8 cellular contexts compared by ENCODE assay signal in genomic region chr20:544153-544725, GRCh38. TPM values are rescaled to one million over a fixed set of nuclear protein-coding genes. Genes with fewer than 3 reads are reported as not detected.
DNase-seq lines count a peak whose midpoint lies in the region; ATAC-seq and TF ChIP-seq lines count a peak whose summit lies in the region.

No MANE protein-coding gene starts in this region.

- H3K4me3 ChIP-seq in WERI-Rb-1 (ENCODE audit: low read depth, low read length) (peak overlapping the region; percentile 95), sigmoid colon (peak overlapping the region in 3 of 4 donors; percentile 96 to 99 (median 97))

- no peak for DNase-seq in WERI-Rb-1
- no peak for DNase-seq in foreskin keratinocyte
- no peak for DNase-seq in sigmoid colon
- no peak for DNase-seq in NCI-H2227 (lab: John Stamatoyannopoulos, UW; ENCODE audit: unreplicated experiment)
- DNase-seq in mesenteric fat pad (ENCODE audit: low spot score) = no peak

- H3K27ac ChIP-seq in WERI-Rb-1 (peak overlapping the region; percentile 98), foreskin keratinocyte (peak overlapping the region; percentile 87), sigmoid colon (peak overlapping the region; percentile 84 to 94 (median 92))

- intact Hi-C loops in sigmoid colon (cut with DNase I) = loop anchor here (5.0 kb wide), 4 partner anchors 82 to 923 kb away; partner anchors contain the start of genes NRSN2, NSFL1C, SRXN1 and TBC1D20

- no peaks in the 10 kb centered on the region for H3K9me3 ChIP-seq in WERI-Rb-1 (ENCODE audit: severe bottlenecking)
- H3K9me3 ChIP-seq in sigmoid colon = no peaks in the 10 kb centered on the region

- ATAC-seq in GM21717 (IDR thresholded peaks at IDR 0.05; ENCODE audit: unreplicated experiment) (peak; percentile 3), foreskin keratinocyte (no peak), HG02642 (IDR thresholded peaks at IDR 0.05; ENCODE audit: poor library complexity, unreplicated experiment) (no peak), GM18870 (IDR thresholded peaks at IDR 0.05; ENCODE audit: unreplicated experiment) (no peak)

- TF ChIP-seq POLR2A in sigmoid colon (IDR thresholded peaks at IDR 0.05) = no peak

- no peak for TF ChIP-seq EP300 in sigmoid colon (IDR thresholded peaks at IDR 0.05)

- H3K36me3 ChIP-seq in WERI-Rb-1 = peaks cover 6% of the 10 kb centered on the region; the same call in 1 of the 2 replicates
- H3K36me3 ChIP-seq in sigmoid colon = no peaks in the 10 kb centered on the region

- no peaks in the 10 kb centered on the region for H3K27me3 ChIP-seq in WERI-Rb-1 (ENCODE audit: insufficient read depth, low read depth, severe bottlenecking)
- H3K27me3 ChIP-seq in foreskin keratinocyte = peaks cover 3% of the 10 kb centered on the region
- no peaks in the 10 kb centered on the region for H3K27me3 ChIP-seq in sigmoid colon

- 73 to 75% methylated on average over 6 of the region's 6 CpGs for WGBS in sigmoid colon, 2 donors

- no peak for TF ChIP-seq CTCF in WERI-Rb-1 (IDR thresholded peaks at IDR 0.05; ENCODE audit: low read depth, low read length)
- no peak for TF ChIP-seq CTCF in foreskin keratinocyte (conservative IDR thresholded peaks at IDR 0.05)
- TF ChIP-seq CTCF in sigmoid colon (IDR thresholded peaks at IDR 0.05) = no peak

- H3K4me1 ChIP-seq in foreskin keratinocyte = peaks cover 7% of the 10 kb centered on the region
- peaks cover 0 to 33% (median 19%) of the 10 kb centered on the region in 4 donors for H3K4me1 ChIP-seq in sigmoid colon

RNA-seq across cellular contexts. Expression of gene CSNK2A1, which starts 0.6 kb away (rescaled TPM):
- total RNA-seq in foreskin keratinocyte = 121 and 125 TPM in 2 replicates
- polyA plus RNA-seq in foreskin keratinocyte = 52.7 and 57.8 TPM in 2 replicates
- 10 to 100 TPM; 51.5 to 77.1 (median 65.9) TPM for total RNA-seq in sigmoid colon
- 10 to 100 TPM; 33.0 to 44.0 (median 40.5) TPM for polyA plus RNA-seq in sigmoid colon
- total RNA-seq in mesenteric fat pad = 132 TPM
